ENCODE assay signal across 1 cellular context in the genomic region with DNA sequence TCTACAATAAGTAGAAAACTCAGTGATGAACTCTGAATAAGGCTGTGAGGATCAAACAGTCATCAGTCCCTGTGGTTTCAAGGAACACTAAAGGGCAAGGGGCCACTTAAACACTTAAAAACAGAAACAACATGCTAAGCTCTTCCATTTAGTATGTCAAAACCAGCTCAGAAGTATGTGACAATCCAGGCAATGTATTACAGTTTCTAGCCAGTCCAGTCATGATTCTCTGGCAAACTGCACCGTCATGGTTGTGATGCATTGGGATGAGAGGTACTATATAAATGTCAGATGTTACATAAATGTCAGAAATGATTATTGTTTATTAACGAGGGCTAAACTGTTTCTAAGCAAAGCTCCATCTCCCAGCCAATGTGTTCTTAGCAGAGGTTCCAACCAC.
TF ChIP-seq lines count a peak whose summit lies in the region.

No MANE protein-coding gene starts in this region.

TF ChIP-seq in H1, 55 proteins besides CTCF, POLR2A, EP300 and RAD21:
- peak; percentile 62; the same call in 1 of the 2 replicates for TF ChIP-seq BACH1 (IDR thresholded peaks at IDR 0.05; ENCODE audit: low read length)
- no peak for TF ChIP-seq MAX (IDR thresholded peaks at IDR 0.05)
TF ChIP-seq in H1: peak in this region for 1.
